ENCODE assay signal across 23 cellular contexts in genomic region chr4:37644962-37645361, GRCh38. TPM values are rescaled to one million over a fixed set of nuclear protein-coding genes. Genes with fewer than 3 reads are reported as not detected.
DNase-seq lines count a peak whose midpoint lies in the region; ATAC-seq and TF ChIP-seq lines count a peak whose summit lies in the region.
"Had no signal": no experiment of that assay in that cellular context is flagged by ENCODE, and none has a peak within 500 bp of the region (broad histone marks: within the 10 kb centered on the region; RNA-seq: fewer than 3 reads in every experiment).

No MANE protein-coding gene starts in this region.

- H3K9ac ChIP-seq in adipocyte (ENCODE audit: low read length) = no peak overlapping the region
- H3K9ac ChIP-seq: GM23248 had no signal

- ATAC-seq in GM18858 (IDR thresholded peaks at IDR 0.05; ENCODE audit: unreplicated experiment) = no peak
- ATAC-seq: activated CD4-positive, alpha-beta T cell treated with anti-CD3 and anti-CD28 coated beads for 36 hours; activated naive CD4-positive, alpha-beta T cell treated with anti-CD3 and anti-CD28 coated beads, Interleukin-2, amount 50 U/mL, for 72 hours; left lung; natural killer cell had no signal

- H3K4me1 ChIP-seq in adipocyte (ENCODE audit: control insufficient read depth, insufficient read depth, low read length) = peaks cover 24% of the 10 kb centered on the region
- H3K4me1 ChIP-seq: ascending aorta had no signal

- DNase-seq in HCEC 1CT (peak; percentile 27), adipocyte (ENCODE audit: low read depth) (peak; percentile 29), fibroblast of the aortic adventitia (ENCODE audit: low read depth) (peak; percentile 72), stromal cell of bone marrow (ENCODE audit: low read depth) (peak; percentile 71), GM10266 (ENCODE audit: extremely low spot score) (no peak), DMS 273 treated with DMSO at 0.1 percent for 48 hours (lab: John Stamatoyannopoulos, UW) (no peak)
- DNase-seq: activated CD4-positive, alpha-beta T cell treated with anti-CD3 and anti-CD28 coated beads for 36 hours; activated T-cell treated with anti-CD3 and anti-CD28 coated beads, Interleukin-2, amount 50 U/mL, for 48 hours; CD8-positive, alpha-beta memory T cell; effector memory CD4-positive, alpha-beta T cell; GM23248; head of caudate nucleus; Karpas-422; left lung; natural killer cell; NCI-H187 treated with DMSO at 0.1 percent for 48 hours; NCI-H774; SIG-M5; stimulated activated CD8-positive, alpha-beta memory T cell treated with anti-CD3 and anti-CD28 coated beads, Interleukin-4, amount 100 ng/mL, for 48 hours had no signal

- no peak overlapping the region for H3K4me3 ChIP-seq in adipocyte (ENCODE audit: low read length)
- H3K4me3 ChIP-seq in fibroblast of the aortic adventitia (ENCODE audit: low read depth, low read length) = no peak overlapping the region
- H3K4me3 ChIP-seq: ascending aorta, GM23248, left lung, right atrium auricular region had no signal

- peaks cover 2% of the 10 kb centered on the region for H3K36me3 ChIP-seq in adipocyte (ENCODE audit: control insufficient read depth, insufficient read depth, low read length, severe bottlenecking)

- H3K27me3 ChIP-seq in adipocyte (replicated peaks; ENCODE audit: control insufficient read depth, insufficient read depth, low read length) = no peaks in the 10 kb centered on the region
- H3K27me3 ChIP-seq: ascending aorta, left lung, right atrium auricular region had no signal

- TF ChIP-seq CTCF in fibroblast of the aortic adventitia (IDR thresholded peaks at IDR 0.05; ENCODE audit: insufficient read depth, low read length) (no peak), GM10266 (IDR thresholded peaks at IDR 0.05; ENCODE audit: control insufficient read depth, insufficient read depth, low read depth, missing control alignments) (no peak)

- no peaks in the 10 kb centered on the region for H3K9me3 ChIP-seq in adipocyte (ENCODE audit: control insufficient read depth, low read length)
- H3K9me3 ChIP-seq: ascending aorta, left lung, right atrium auricular region had no signal

RNA-seq across cellular contexts. Expression of gene RELL1, which starts 41.2 kb away (rescaled TPM):
- 21.3 and 65.7 TPM in 2 replicates for total RNA-seq in fibroblast of the aortic adventitia (ENCODE audit: low replicate concordance)

Comparison
In these comparisons a context has a peak if more than half of its experiments do, and no peak if none do; other contexts are left out.
1. DNase-seq: peak in HCEC 1CT (single experiment), adipocyte (single experiment), fibroblast of the aortic adventitia (single experiment) and stromal cell of bone marrow (single experiment); none in GM10266 (single experiment) and DMS 273 treated with DMSO at 0.1 percent for 48 hours (single experiment).